In the genomic region with DNA sequence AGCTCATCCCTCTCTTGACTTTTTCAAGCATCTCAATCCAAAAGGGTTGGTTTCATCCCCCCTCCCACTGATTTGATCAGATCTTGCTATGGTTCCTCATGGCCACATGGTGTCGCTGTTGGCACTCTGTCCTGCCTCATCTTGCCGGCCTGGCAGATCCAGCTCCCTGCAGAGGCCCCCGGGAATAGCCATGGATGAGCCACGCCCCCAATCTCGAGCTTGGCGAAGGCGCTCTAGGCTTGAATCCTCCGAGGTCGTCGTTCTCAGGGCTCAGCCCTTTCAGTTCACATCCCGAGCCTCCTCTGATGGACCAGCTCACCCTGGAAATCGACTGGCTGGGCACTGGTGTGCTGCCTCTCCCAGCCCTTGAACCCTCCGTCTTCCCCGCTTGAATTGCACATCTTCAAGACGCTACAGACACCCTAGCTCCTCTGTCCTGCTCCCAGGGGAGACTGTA, we compare ENCODE assay signal across 8 cellular contexts.
DNase-seq lines count a peak whose midpoint lies in the region; ATAC-seq and TF ChIP-seq lines count a peak whose summit lies in the region.

No MANE protein-coding gene starts in this region.

- H3K27ac ChIP-seq in coronary artery = no peak overlapping the region

- no peaks in the 10 kb centered on the region for H3K36me3 ChIP-seq in MG63

- H3K4me3 ChIP-seq in MG63 (no peak overlapping the region), coronary artery (peak overlapping the region; percentile 51)

- no peak for ATAC-seq in GM21515 (IDR thresholded peaks at IDR 0.05; ENCODE audit: unreplicated experiment)

- no peaks in the 10 kb centered on the region for H3K9me3 ChIP-seq in MG63

- H3K27me3 ChIP-seq in MG63 = no peaks in the 10 kb centered on the region

- DNase-seq in activated T-cell treated with anti-CD3 and anti-CD28 coated beads for 48 hours (ENCODE audit: low read depth) = peak; percentile 16
- DNase-seq in activated T-cell treated with anti-CD3 and anti-CD28 coated beads for 4 hours = no peak
- DNase-seq in MG63 = peak; percentile 71
- peak; percentile 65 for DNase-seq in RPMI8226
- peak; percentile 76 for DNase-seq in coronary artery (ENCODE audit: low spot score)
- DNase-seq in left kidney (ENCODE audit: low read depth, low spot score) = peak; percentile 96
- peak; percentile 3 for DNase-seq in stimulated activated CD4-positive, alpha-beta T cell treated with anti-CD3 and anti-CD28 coated beads, Interleukin-4, amount 100 ng/mL, for 24 hours

- peak; percentile 66 for TF ChIP-seq CTCF in coronary artery (IDR thresholded peaks at IDR 0.05)
